ENCODE assay signal across 7 cellular contexts in the genomic region with DNA sequence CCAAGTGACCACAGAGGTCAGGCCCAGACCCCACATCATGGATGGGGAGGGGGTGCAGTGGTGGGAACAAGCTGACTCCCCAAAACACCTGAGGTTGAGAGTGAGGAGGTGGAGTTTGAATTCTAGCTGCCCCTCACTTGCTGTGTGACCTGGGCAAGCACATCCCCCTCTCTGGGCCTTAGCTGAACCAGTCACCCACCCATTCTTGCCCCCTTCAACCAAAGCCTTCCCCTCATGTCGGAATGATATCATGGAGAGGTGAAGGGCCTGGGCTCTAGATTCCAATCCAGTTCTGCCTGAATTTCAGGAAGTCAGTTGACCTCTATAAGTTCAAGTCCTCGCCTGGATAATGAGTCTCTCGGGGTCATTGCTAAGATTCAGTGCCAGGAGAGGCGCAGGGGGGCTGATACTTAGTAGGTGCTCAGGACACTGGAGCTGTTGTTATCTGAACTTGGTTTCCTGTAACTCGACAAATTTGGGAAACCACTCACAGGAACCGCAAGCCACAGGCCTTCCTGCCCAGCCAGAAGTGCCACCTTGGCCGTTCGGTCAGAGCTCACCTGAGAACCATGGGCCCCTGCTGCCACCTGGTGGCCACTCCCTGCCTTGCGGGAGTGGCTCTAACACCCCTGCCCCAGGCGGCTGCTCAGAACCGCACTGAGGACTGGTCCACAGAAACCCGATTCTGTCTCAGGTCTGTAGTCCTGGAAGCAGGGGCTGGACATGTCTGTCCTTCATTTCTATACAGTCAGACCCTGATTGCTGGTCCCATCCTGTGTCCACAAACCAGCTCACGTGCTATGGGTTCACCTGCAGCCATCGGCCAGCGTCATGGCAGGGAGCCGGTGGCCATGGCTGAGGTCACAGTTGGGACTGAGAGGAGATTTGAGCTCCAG. TPM values are rescaled to one million over a fixed set of nuclear protein-coding genes. Genes with fewer than 3 reads are reported as not detected.
DNase-seq lines count a peak whose midpoint lies in the region; ATAC-seq and TF ChIP-seq lines count a peak whose summit lies in the region.

No MANE protein-coding gene starts in this region.

- peaks cover 20% of the 10 kb centered on the region for H3K4me1 Mint-ChIP-seq in activated T-cell treated with anti-CD3 and anti-CD28 coated beads, Interleukin-2, amount 50 U/mL, for 4 hours (ENCODE audit: low read depth)
- H3K4me1 Mint-ChIP-seq in nephron progenitor cell = peaks cover 26% of the 10 kb centered on the region
- peaks cover 35% of the 10 kb centered on the region for H3K4me1 Mint-ChIP-seq in stimulated activated naive CD8-positive, alpha-beta T cell treated with anti-CD3 and anti-CD28 coated beads, Interleukin-15, amount 100 ng/mL, for 72 hours

- no peaks in the 10 kb centered on the region for H3K36me3 Mint-ChIP-seq in activated T-cell treated with anti-CD3 and anti-CD28 coated beads, Interleukin-2, amount 50 U/mL, for 4 hours (ENCODE audit: insufficient read depth)
- no peaks in the 10 kb centered on the region for H3K36me3 Mint-ChIP-seq in nephron progenitor cell (ENCODE audit: low read depth)

- WGBS in esophagus squamous epithelium, 2 donors = 34 to 38% methylated on average over 3 to 16 of the region's 16 CpGs

- DNase-seq in activated T-cell treated with anti-CD3 and anti-CD28 coated beads, Interleukin-2, amount 50 U/mL, for 4 hours = peak; percentile 90
- DNase-seq in esophagus squamous epithelium (lab: John Stamatoyannopoulos, UW) (no peak), nephron progenitor cell (peak; percentile 88)
- peak; percentile 91 to 94 for DNase-seq in stimulated activated naive CD8-positive, alpha-beta T cell treated with anti-CD3 and anti-CD28 coated beads, Interleukin-15, amount 100 ng/mL, for 72 hours

- H3K27ac ChIP-seq in esophagus squamous epithelium = peak overlapping the region; percentile 52 to 99 (median 74)

- peak; percentile 51 for ATAC-seq in HG03025 (IDR thresholded peaks at IDR 0.05; ENCODE audit: low FRiP score, unreplicated experiment)
- peak; percentile 90 for ATAC-seq in activated T-cell treated with anti-CD3 and anti-CD28 coated beads, Interleukin-2, amount 50 U/mL, for 4 hours
- ATAC-seq in stimulated activated naive CD8-positive, alpha-beta T cell treated with anti-CD3 and anti-CD28 coated beads, Interleukin-15, amount 100 ng/mL, for 72 hours = peak; percentile 89

- H3K27ac Mint-ChIP-seq in nephron progenitor cell = no peak overlapping the region
- peak overlapping the region; percentile 86 to 97 for H3K27ac Mint-ChIP-seq in stimulated activated naive CD8-positive, alpha-beta T cell treated with anti-CD3 and anti-CD28 coated beads, Interleukin-15, amount 100 ng/mL, for 72 hours

- peaks cover 62 to 85% (median 71%) of the 10 kb centered on the region in 3 donors for H3K4me1 ChIP-seq in esophagus squamous epithelium

- H3K4me3 ChIP-seq in esophagus squamous epithelium = peak overlapping the region in 1 of 4 donors; percentile 13

- intact Hi-C loops in esophagus squamous epithelium (cut with DNase I) = no loop called here

- H3K27me3 Mint-ChIP-seq in activated T-cell treated with anti-CD3 and anti-CD28 coated beads, Interleukin-2, amount 50 U/mL, for 4 hours (ENCODE audit: low read depth) = peaks cover 21% of the 10 kb centered on the region
- H3K27me3 Mint-ChIP-seq in nephron progenitor cell (ENCODE audit: low read depth, poor library complexity) = peaks cover 14% of the 10 kb centered on the region
- H3K27me3 Mint-ChIP-seq in stimulated activated naive CD8-positive, alpha-beta T cell treated with anti-CD3 and anti-CD28 coated beads, Interleukin-15, amount 100 ng/mL, for 72 hours = peaks cover 39% of the 10 kb centered on the region

- TF ChIP-seq POLR2A in esophagus squamous epithelium (IDR thresholded peaks at IDR 0.05) = no peak

- no peaks in the 10 kb centered on the region for H3K27me3 ChIP-seq in esophagus squamous epithelium

- H3K4me3 Mint-ChIP-seq in activated T-cell treated with anti-CD3 and anti-CD28 coated beads, Interleukin-2, amount 50 U/mL, for 4 hours = peak overlapping the region; percentile 21
- no peak overlapping the region for H3K4me3 Mint-ChIP-seq in nephron progenitor cell
- peak overlapping the region; percentile 77 to 82 for H3K4me3 Mint-ChIP-seq in stimulated activated naive CD8-positive, alpha-beta T cell treated with anti-CD3 and anti-CD28 coated beads, Interleukin-15, amount 100 ng/mL, for 72 hours

- TF ChIP-seq CTCF in GM12873 (IDR thresholded peaks at IDR 0.05; ENCODE audit: insufficient read depth, low read depth, low read length, missing control alignments) (peak; percentile 99), esophagus squamous epithelium (IDR thresholded peaks at IDR 0.05) (peak; percentile 90 to 99 (median 98)), nephron progenitor cell (IDR thresholded peaks at IDR 0.05) (peak; percentile 93)

- H3K9me3 Mint-ChIP-seq in activated T-cell treated with anti-CD3 and anti-CD28 coated beads, Interleukin-2, amount 50 U/mL, for 4 hours = no peaks in the 10 kb centered on the region
- H3K9me3 Mint-ChIP-seq in nephron progenitor cell = no peaks in the 10 kb centered on the region
- no peaks in the 10 kb centered on the region for H3K9me3 Mint-ChIP-seq in stimulated activated naive CD8-positive, alpha-beta T cell treated with anti-CD3 and anti-CD28 coated beads, Interleukin-15, amount 100 ng/mL, for 72 hours

- H3K36me3 ChIP-seq in esophagus squamous epithelium = peaks cover 22 to 38% (median 23%) of the 10 kb centered on the region in 3 donors

- no peaks in the 10 kb centered on the region for H3K9me3 ChIP-seq in esophagus squamous epithelium

TF ChIP-seq in PFSK-1, 5 proteins besides CTCF, POLR2A, EP300 and RAD21:
- no peak for TF ChIP-seq TAF1 (IDR thresholded peaks at IDR 0.05; ENCODE audit: borderline replicate concordance, insufficient read depth, low read length)
- peak; percentile 36 for TF ChIP-seq FOXP2 (optimal IDR thresholded peaks at IDR 0.05; ENCODE audit: borderline replicate concordance, extremely low read depth, extremely low read length, insufficient read depth)
TF ChIP-seq in PFSK-1: peak in this region for 1.

RNA-seq across cellular contexts. Expression of a gene that starts 6.9 kb away (rescaled TPM):
- polyA plus RNA-seq in PFSK-1 (2012; ENCODE audit: insufficient read length, low read depth) = 103 TPM
- total RNA-seq in activated T-cell treated with anti-CD3 and anti-CD28 coated beads, Interleukin-2, amount 50 U/mL, for 4 hours = under 1 TPM; 0.13 to 0.42 (median 0.35) TPM
- 10 to 100 TPM; 40.6 to 89.4 (median 53.8) TPM for total RNA-seq in esophagus squamous epithelium

RNA-seq across cellular contexts. Expression of a gene that starts 12.7 kb away (rescaled TPM):
- 0.60 TPM for polyA plus RNA-seq in PFSK-1 (2012; ENCODE audit: insufficient read length, low read depth)
- not detected for total RNA-seq in activated T-cell treated with anti-CD3 and anti-CD28 coated beads, Interleukin-2, amount 50 U/mL, for 4 hours
- not detected for total RNA-seq in esophagus squamous epithelium

RNA-seq across cellular contexts. Expression of a gene that starts 41.5 kb away (rescaled TPM):
- 77.6 TPM for polyA plus RNA-seq in PFSK-1 (2012; ENCODE audit: insufficient read length, low read depth)
- 10 to 100 TPM; 73.3 to 79.5 (median 77.3) TPM for total RNA-seq in activated T-cell treated with anti-CD3 and anti-CD28 coated beads, Interleukin-2, amount 50 U/mL, for 4 hours
- 10 to 100 TPM; 32.2 to 54.3 (median 39.5) TPM for total RNA-seq in esophagus squamous epithelium

RNA-seq across cellular contexts. Expression of a gene that starts 47.9 kb away (rescaled TPM):
- 68.1 TPM for polyA plus RNA-seq in PFSK-1 (2012; ENCODE audit: insufficient read length, low read depth)
- under 1 TPM in 2 of 3 donors, not detected in 1; 0.26 to 0.35 TPM for total RNA-seq in activated T-cell treated with anti-CD3 and anti-CD28 coated beads, Interleukin-2, amount 50 U/mL, for 4 hours
- 10 to 100 TPM; 11.6 to 24.1 (median 20.9) TPM for total RNA-seq in esophagus squamous epithelium

Comparison
In these comparisons a context has a peak if more than half of its experiments do, and no peak if none do; other contexts are left out.
1. RNA of a gene that starts 6.9 kb away (total RNA-seq): 40.6 to 89.4 TPM in esophagus squamous epithelium; 0.13 to 0.42 TPM in activated T-cell treated with anti-CD3 and anti-CD28 coated beads, Interleukin-2, amount 50 U/mL, for 4 hours; every median in the first group is over 10 times any median in the second.
2. Peak in every context shown above with its lines, with median percentiles within 50 percentile points of each other: CTCF ChIP-seq and ATAC-seq.